Comparison of ENCODE assay signal across 14 cellular contexts in genomic region chr7:2507917-2508306, GRCh38. TPM values are rescaled to one million over a fixed set of nuclear protein-coding genes. Genes with fewer than 3 reads are reported as not detected.
DNase-seq lines count a peak whose midpoint lies in the region; ATAC-seq lines count a peak whose summit lies in the region.
"Had no signal": no experiment of that assay in that cellular context is flagged by ENCODE, and none has a peak within 500 bp of the region (broad histone marks: within the 10 kb centered on the region; RNA-seq: fewer than 3 reads in every experiment).

No MANE protein-coding gene starts in this region.

- DNase-seq in activated T-cell treated with anti-CD3 and anti-CD28 coated beads, Interleukin-2, amount 50 U/mL, for 24 hours = no peak
- DNase-seq in activated T-cell treated with anti-CD3 and anti-CD28 coated beads, Interleukin-2, amount 50 U/mL, for 1 hour = no peak
- DNase-seq in T-cell (no peak), immature natural killer cell (no peak), NCI-H446 treated with DMSO at 0.1 percent for 48 hours (lab: John Stamatoyannopoulos, UW) (no peak), Ammon's horn (ENCODE audit: low spot score) (no peak), NCI-H128 (lab: John Stamatoyannopoulos, UW; ENCODE audit: unreplicated experiment) (no peak)
- DNase-seq: cerebellar nuclear complex, NCI-H1105 treated with DMSO at 0.1 percent for 48 hours, NCI-H345, SK-N-SH had no signal

- no peaks in the 10 kb centered on the region for H3K9me3 Mint-ChIP-seq in activated T-cell treated with anti-CD3 and anti-CD28 coated beads, Interleukin-2, amount 50 U/mL, for 24 hours
- H3K9me3 Mint-ChIP-seq in T-cell = no peaks in the 10 kb centered on the region
- H3K9me3 Mint-ChIP-seq in immature natural killer cell = no peaks in the 10 kb centered on the region
- no peaks in the 10 kb centered on the region for H3K9me3 Mint-ChIP-seq in stimulated activated memory B cell treated with anti-CD40 and anti-IgM and Interleukin-4, amounts not matched to agents 10 μg/mL and 1 μg/mL and 100 μg/mL, for 72 hours

- CTCF ChIA-PET in T-cell (lab: Charles Lee) = no interaction called here

- H3K4me1 Mint-ChIP-seq in activated T-cell treated with anti-CD3 and anti-CD28 coated beads, Interleukin-2, amount 50 U/mL, for 24 hours (ENCODE audit: low read depth) = peaks cover 51% of the 10 kb centered on the region
- H3K4me1 Mint-ChIP-seq in T-cell (peaks cover 46 to 64% (median 54%) of the 10 kb centered on the region in 3 donors), immature natural killer cell (peaks cover 50 to 52% of the 10 kb centered on the region in 2 donors)
- H3K4me1 Mint-ChIP-seq in stimulated activated memory B cell treated with anti-CD40 and anti-IgM and Interleukin-4, amounts not matched to agents 10 μg/mL and 1 μg/mL and 100 μg/mL, for 72 hours = peaks cover 59% of the 10 kb centered on the region

- H3K27ac Mint-ChIP-seq in activated T-cell treated with anti-CD3 and anti-CD28 coated beads, Interleukin-2, amount 50 U/mL, for 24 hours = peak overlapping the region; percentile 81
- H3K27ac Mint-ChIP-seq in T-cell (peak overlapping the region; percentile 39 to 97), immature natural killer cell (peak overlapping the region; percentile 96 to 98 (median 97))
- H3K27ac Mint-ChIP-seq in stimulated activated memory B cell treated with anti-CD40 and anti-IgM and Interleukin-4, amounts not matched to agents 10 μg/mL and 1 μg/mL and 100 μg/mL, for 72 hours = peak overlapping the region; percentile 99

- no peaks in the 10 kb centered on the region for H3K36me3 Mint-ChIP-seq in activated T-cell treated with anti-CD3 and anti-CD28 coated beads, Interleukin-2, amount 50 U/mL, for 24 hours (ENCODE audit: low read depth)
- H3K36me3 Mint-ChIP-seq in T-cell (no peaks in the 10 kb centered on the region), immature natural killer cell (no peaks in the 10 kb centered on the region)
- no peaks in the 10 kb centered on the region for H3K36me3 Mint-ChIP-seq in stimulated activated memory B cell treated with anti-CD40 and anti-IgM and Interleukin-4, amounts not matched to agents 10 μg/mL and 1 μg/mL and 100 μg/mL, for 72 hours
- H3K36me3 Mint-ChIP-seq: activated CD8-positive, alpha-beta memory T cell treated with anti-CD3 and anti-CD28 coated beads, Interleukin-2, amount 10 ng/mL, durations not matched to agents 7 days and 5 days had no signal

- H3K27me3 Mint-ChIP-seq in activated T-cell treated with anti-CD3 and anti-CD28 coated beads, Interleukin-2, amount 50 U/mL, for 24 hours = no peaks in the 10 kb centered on the region
- no peaks in the 10 kb centered on the region for H3K27me3 Mint-ChIP-seq in T-cell
- H3K27me3 Mint-ChIP-seq in immature natural killer cell (ENCODE audit: low read depth in 3 of 3) = peaks cover 9 to 25% (median 16%) of the 10 kb centered on the region in 3 donors
- no peaks in the 10 kb centered on the region for H3K27me3 Mint-ChIP-seq in stimulated activated memory B cell treated with anti-CD40 and anti-IgM and Interleukin-4, amounts not matched to agents 10 μg/mL and 1 μg/mL and 100 μg/mL, for 72 hours
- H3K27me3 Mint-ChIP-seq: activated CD8-positive, alpha-beta memory T cell treated with anti-CD3 and anti-CD28 coated beads, Interleukin-2, amount 10 ng/mL, durations not matched to agents 7 days and 5 days had no signal

- no peak overlapping the region for H3K4me3 Mint-ChIP-seq in activated T-cell treated with anti-CD3 and anti-CD28 coated beads, Interleukin-2, amount 50 U/mL, for 24 hours
- H3K4me3 Mint-ChIP-seq in T-cell (peak overlapping the region; percentile 69 to 83 (median 77)), immature natural killer cell (peak overlapping the region in 4 of 5 donors; percentile 79 to 84 (median 81))
- peak overlapping the region; percentile 54 for H3K4me3 Mint-ChIP-seq in stimulated activated memory B cell treated with anti-CD40 and anti-IgM and Interleukin-4, amounts not matched to agents 10 μg/mL and 1 μg/mL and 100 μg/mL, for 72 hours

- POLR2A ChIA-PET in T-cell (lab: Charles Lee) = interaction anchor here in 1 of 2 donors (0.9 kb wide), 1 partner anchor 14 kb away, joined by 4 read pairs; no protein-coding TSS in a partner anchor

- ATAC-seq in T-cell (replicated peaks in 1 of 4) = no peak
- ATAC-seq in stimulated activated memory B cell treated with anti-CD40 and anti-IgM and Interleukin-4, amounts not matched to agents 10 μg/mL and 1 μg/mL and 100 μg/mL, for 72 hours = no peak

RNA-seq across cellular contexts. Expression of gene LFNG, which starts 11.7 kb away (rescaled TPM):
- 100 to 1,000 TPM; 110 to 198 (median 182) TPM for total RNA-seq in T-cell
- polyA plus RNA-seq in immature natural killer cell = 1 to 10 TPM; 2.2 to 2.6 (median 2.3) TPM

RNA-seq across cellular contexts. Expression of gene GRIFIN, which starts 31.7 kb away (rescaled TPM):
- total RNA-seq in T-cell = not detected
- polyA plus RNA-seq in immature natural killer cell = not detected
- total RNA-seq: activated CD8-positive, alpha-beta memory T cell treated with anti-CD3 and anti-CD28 coated beads, Interleukin-2, amount 10 ng/mL, durations not matched to agents 7 days and 5 days; kidney epithelial cell had no signal
- polyA plus RNA-seq: SK-N-SH had no signal

RNA-seq across cellular contexts. Expression of gene BRAT1, which starts 47.4 kb away (rescaled TPM):
- total RNA-seq in T-cell = 10 to 100 TPM; 23.6 to 46.2 (median 43.1) TPM
- 10 to 100 TPM; 15.0 to 42.4 (median 19.2) TPM for polyA plus RNA-seq in immature natural killer cell

RNA-seq across cellular contexts. Expression of gene IQCE, which starts 50.9 kb away (rescaled TPM):
- total RNA-seq in T-cell = 10 to 100 TPM in 1 of 5 donors, 1 to 10 TPM in 4; 4.5 to 11.7 (median 8.0) TPM
- 1 to 10 TPM in 2 of 3 donors, not detected in 1; 1.9 to 4.2 TPM for polyA plus RNA-seq in immature natural killer cell
